8 cellular contexts compared by ENCODE assay signal in the genomic region with DNA sequence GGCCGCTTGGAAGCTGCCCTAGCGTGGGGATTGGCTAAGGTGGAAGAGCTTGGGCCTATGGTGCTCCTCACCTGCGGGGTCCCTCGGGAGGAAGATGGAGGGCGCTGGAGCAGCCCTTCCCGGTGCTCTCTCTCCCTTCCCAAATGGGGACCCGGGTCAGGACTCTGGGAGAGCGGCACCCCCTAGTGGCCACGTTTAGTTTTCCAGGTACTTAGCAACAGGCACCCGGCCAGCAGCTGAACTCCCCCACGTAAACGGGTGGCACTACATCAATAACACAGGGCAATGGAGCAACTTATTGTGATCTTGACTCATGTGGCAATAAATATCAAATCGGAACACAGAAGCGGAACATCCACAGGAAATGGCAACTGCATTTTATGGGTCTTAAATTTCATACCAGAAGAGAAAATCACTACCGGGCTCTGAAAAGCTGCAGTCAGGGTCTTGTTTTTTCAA.
DNase-seq lines count a peak whose midpoint lies in the region; ATAC-seq lines count a peak whose summit lies in the region.

No MANE protein-coding gene starts in this region.

- no peaks in the 10 kb centered on the region for H3K4me1 Mint-ChIP-seq in activated T-cell treated with anti-CD3 and anti-CD28 coated beads, Interleukin-2, amount 50 U/mL, for 4 hours (ENCODE audit: low read depth)

- H3K27me3 Mint-ChIP-seq in activated T-cell treated with anti-CD3 and anti-CD28 coated beads, Interleukin-2, amount 50 U/mL, for 4 hours (ENCODE audit: low read depth), result peaks cover 22% of the 10 kb centered on the region

- H3K4me2 ChIP-seq in skeletal muscle satellite cell (ENCODE audit: low read length), result peak overlapping the region; percentile 17

- H3K9me3 Mint-ChIP-seq in activated T-cell treated with anti-CD3 and anti-CD28 coated beads, Interleukin-2, amount 50 U/mL, for 4 hours, result peaks cover 3% of the 10 kb centered on the region

- ATAC-seq in activated T-cell treated with anti-CD3 and anti-CD28 coated beads, Interleukin-2, amount 50 U/mL, for 4 hours, result no peak
- ATAC-seq in HG02981 (IDR thresholded peaks at IDR 0.05; ENCODE audit: unreplicated experiment), result peak; percentile 65

- H3K4me3 Mint-ChIP-seq in activated T-cell treated with anti-CD3 and anti-CD28 coated beads, Interleukin-2, amount 50 U/mL, for 4 hours, result no peak overlapping the region

- H3K4me3 ChIP-seq in adipocyte (ENCODE audit: low read length) (no peak overlapping the region), skeletal muscle satellite cell (ENCODE audit: low read length) (no peak overlapping the region)

- H3K36me3 Mint-ChIP-seq in activated T-cell treated with anti-CD3 and anti-CD28 coated beads, Interleukin-2, amount 50 U/mL, for 4 hours (ENCODE audit: insufficient read depth), result no peaks in the 10 kb centered on the region

- H3K27me3 ChIP-seq in adipocyte (replicated peaks; ENCODE audit: control insufficient read depth, insufficient read depth, low read length) (peaks cover 14% of the 10 kb centered on the region), skeletal muscle satellite cell (ENCODE audit: control insufficient read depth, insufficient read depth, low read length) (no peaks in the 10 kb centered on the region)

- peaks cover 6% of the 10 kb centered on the region for H3K4me1 ChIP-seq in adipocyte (ENCODE audit: control insufficient read depth, insufficient read depth, low read length)
- H3K4me1 ChIP-seq in skeletal muscle satellite cell (ENCODE audit: control insufficient read depth, insufficient read depth, low read length), result peaks cover 9% of the 10 kb centered on the region

- H3K36me3 ChIP-seq in adipocyte (ENCODE audit: control insufficient read depth, insufficient read depth, low read length, severe bottlenecking), result no peaks in the 10 kb centered on the region
- no peaks in the 10 kb centered on the region for H3K36me3 ChIP-seq in skeletal muscle satellite cell (ENCODE audit: insufficient read depth, low read length)

- H3K9ac ChIP-seq in adipocyte (ENCODE audit: low read length) (no peak overlapping the region), skeletal muscle satellite cell (ENCODE audit: low read depth, low read length) (no peak overlapping the region)

- DNase-seq in activated T-cell treated with anti-CD3 and anti-CD28 coated beads for 48 hours (ENCODE audit: low read depth), result peak; percentile 37
- DNase-seq in activated T-cell treated with anti-CD3 and anti-CD28 coated beads, Interleukin-2, amount 50 U/mL, for 4 hours, result no peak
- peak; percentile 31 for DNase-seq in NCI-H510A (lab: John Stamatoyannopoulos, UW)
- DNase-seq in adipocyte (ENCODE audit: low read depth), result peak; percentile 40
- peak; percentile 48 for DNase-seq in hepatic stellate cell (ENCODE audit: low spot score)
- DNase-seq in foreskin melanocyte, result no peak

- H3K9me3 ChIP-seq in adipocyte (ENCODE audit: control insufficient read depth, low read length) (peaks cover 6% of the 10 kb centered on the region), skeletal muscle satellite cell (replicated peaks; ENCODE audit: low read length) (no peaks in the 10 kb centered on the region)

Comparison
In these comparisons a context has a peak if more than half of its experiments do, and no peak if none do; other contexts are left out.
1. DNase-seq: peak in activated T-cell treated with anti-CD3 and anti-CD28 coated beads for 48 hours (single experiment), NCI-H510A (single experiment), adipocyte (single experiment) and hepatic stellate cell (single experiment); none in activated T-cell treated with anti-CD3 and anti-CD28 coated beads, Interleukin-2, amount 50 U/mL, for 4 hours (single experiment) and foreskin melanocyte (single experiment).